ENCODE assay signal across 1 cellular context in the genomic region with DNA sequence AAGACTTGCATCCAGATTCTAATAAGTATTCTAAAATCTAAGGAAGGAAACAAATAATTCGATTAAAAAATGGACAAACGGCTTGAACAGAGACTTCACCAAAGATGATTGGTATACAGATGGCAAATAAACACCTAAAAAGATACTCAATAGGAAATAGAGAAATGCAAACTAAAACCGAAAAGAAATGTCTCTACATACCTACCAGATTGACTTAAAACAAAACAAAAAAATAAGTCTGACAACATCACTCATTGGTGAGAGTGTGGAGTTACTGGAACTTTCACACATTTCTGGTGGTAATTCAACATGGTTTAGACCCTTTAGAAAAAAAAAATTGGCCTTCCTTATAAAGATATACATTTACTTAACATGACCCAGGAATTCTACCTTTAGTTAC.
TF ChIP-seq lines count a peak whose summit lies in the region.

No MANE protein-coding gene starts in this region.

TF ChIP-seq in GM12878, 131 proteins besides CTCF, POLR2A, EP300 and RAD21 (continued from another document):
- TF ChIP-seq, protein P1, sequence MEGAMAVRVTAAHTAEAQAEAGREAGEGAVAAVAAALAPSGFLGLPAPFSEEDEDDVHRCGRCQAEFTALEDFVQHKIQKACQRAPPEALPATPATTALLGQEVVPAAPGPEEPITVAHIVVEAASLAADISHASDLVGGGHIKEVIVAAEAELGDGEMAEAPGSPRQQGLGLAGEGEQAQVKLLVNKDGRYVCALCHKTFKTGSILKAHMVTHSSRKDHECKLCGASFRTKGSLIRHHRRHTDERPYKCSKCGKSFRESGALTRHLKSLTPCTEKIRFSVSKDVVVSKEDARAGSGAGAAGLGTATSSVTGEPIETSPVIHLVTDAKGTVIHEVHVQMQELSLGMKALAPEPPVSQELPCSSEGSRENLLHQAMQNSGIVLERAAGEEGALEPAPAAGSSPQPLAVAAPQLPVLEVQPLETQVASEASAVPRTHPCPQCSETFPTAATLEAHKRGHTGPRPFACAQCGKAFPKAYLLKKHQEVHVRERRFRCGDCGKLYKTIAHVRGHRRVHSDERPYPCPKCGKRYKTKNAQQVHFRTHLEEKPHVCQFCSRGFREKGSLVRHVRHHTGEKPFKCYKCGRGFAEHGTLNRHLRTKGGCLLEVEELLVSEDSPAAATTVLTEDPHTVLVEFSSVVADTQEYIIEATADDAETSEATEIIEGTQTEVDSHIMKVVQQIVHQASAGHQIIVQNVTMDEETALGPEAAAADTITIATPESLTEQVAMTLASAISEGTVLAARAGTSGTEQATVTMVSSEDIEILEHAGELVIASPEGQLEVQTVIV (IDR thresholded peaks at IDR 0.05; ENCODE audit: borderline replicate concordance, partially characterized antibody): no peak
- TF ChIP-seq JUNB (IDR thresholded peaks at IDR 0.05): peak; percentile 53; the same call in 1 of the 2 replicates
